ENCODE assay signal across 1 cellular context in genomic region chr10:121572857-121573540, GRCh38.
A peak's percentile ranks its signal among the peaks of the same experiment; 100 is the strongest.
TF ChIP-seq lines count a peak whose summit lies in the region.

No MANE protein-coding gene starts in this region.

TF ChIP-seq in HEK293, 187 proteins besides CTCF, POLR2A, EP300 and RAD21 (continued from another document and continues in another):
- TF ChIP-seq ZNF18 (tag by site-specific recombination; IDR thresholded peaks at IDR 0.05) (peak; percentile 92), ZNF600 (tag by site-specific recombination; IDR thresholded peaks at IDR 0.05) (no peak), ZNF155 (tag by site-specific recombination; IDR thresholded peaks at IDR 0.05) (no peak), OVOL3 (tag by site-specific recombination; IDR thresholded peaks at IDR 0.05) (peak; percentile 61; the same call in 1 of the 2 replicates), ZNF488 (tag by site-specific recombination; IDR thresholded peaks at IDR 0.05) (no peak), ZXDB (tag by site-specific recombination; IDR thresholded peaks at IDR 0.05) (peak; percentile 82), ZNF677 (tag by site-specific recombination; IDR thresholded peaks at IDR 0.05) (no peak), ZNF529 (tag by site-specific recombination; IDR thresholded peaks at IDR 0.05; ENCODE audit: insufficient replicate concordance) (peak; percentile 16), ZNF48 (tag by site-specific recombination; IDR thresholded peaks at IDR 0.05) (no peak), ZNF629 (tag by site-specific recombination; IDR thresholded peaks at IDR 0.05) (0 out of 2 replicates have a peak, but pooled peaks have one; percentile 28), ZNF580 (tag by site-specific recombination; IDR thresholded peaks at IDR 0.05) (peak; percentile 81), ZNF654 (tag by site-specific recombination; IDR thresholded peaks at IDR 0.05; ENCODE audit: low read depth) (no peak), ZBTB20 (tag by site-specific recombination; IDR thresholded peaks at IDR 0.05) (peak; percentile 65; the same call in 1 of the 2 replicates), SP3 (tag by site-specific recombination; IDR thresholded peaks at IDR 0.05) (peak; percentile 41; the same call in 1 of the 2 replicates), TCF7L2 (IDR thresholded peaks at IDR 0.05; ENCODE audit: borderline replicate concordance, low read depth, low read length) (no peak), ZNF558 (tag by site-specific recombination; IDR thresholded peaks at IDR 0.05) (0 out of 2 replicates have a peak, but pooled peaks have one; percentile 12), ZNF473 (tag by site-specific recombination; IDR thresholded peaks at IDR 0.05) (no peak), ZIC2 (tag by site-specific recombination; IDR thresholded peaks at IDR 0.05) (peak; percentile 97), ZNF664 (tag by site-specific recombination; IDR thresholded peaks at IDR 0.05) (peak; percentile 8; the same call in 1 of the 2 replicates), ZNF561 (tag by site-specific recombination; IDR thresholded peaks at IDR 0.05; ENCODE audit: borderline replicate concordance) (peak; percentile 94), ZNF2 (tag by site-specific recombination; IDR thresholded peaks at IDR 0.05) (no peak), FEZF1 (tag by site-specific recombination; IDR thresholded peaks at IDR 0.05) (peak; percentile 95), ZNF571 (tag by site-specific recombination; IDR thresholded peaks at IDR 0.05) (no peak), PRDM4 (tag by site-specific recombination; IDR thresholded peaks at IDR 0.05) (peak; percentile 97), BCL11B (tag by site-specific recombination; IDR thresholded peaks at IDR 0.05; ENCODE audit: low read depth) (0 out of 2 replicates have a peak, but pooled peaks have one; percentile 8), OSR2 (tag by site-specific recombination; IDR thresholded peaks at IDR 0.05) (peak; percentile 70), ZNF585B (tag by site-specific recombination; IDR thresholded peaks at IDR 0.05) (no peak), ZNF148 (tag by site-specific recombination; IDR thresholded peaks at IDR 0.05; ENCODE audit: borderline replicate concordance) (no peak), MEIS1 (CRISPR knock-in tag; IDR thresholded peaks at IDR 0.05; ENCODE audit: borderline replicate concordance) (no peak), ZNF37A (tag by site-specific recombination; IDR thresholded peaks at IDR 0.05) (no peak), PBX3 (CRISPR knock-in tag; IDR thresholded peaks at IDR 0.05) (no peak), TSHZ1 (tag by site-specific recombination; IDR thresholded peaks at IDR 0.05; ENCODE audit: borderline replicate concordance) (no peak), ZBTB6 (tag by site-specific recombination; IDR thresholded peaks at IDR 0.05) (no peak), ZNF221 (tag by site-specific recombination; IDR thresholded peaks at IDR 0.05; ENCODE audit: borderline replicate concordance) (no peak), HOXD13 (CRISPR knock-in tag; IDR thresholded peaks at IDR 0.05; ENCODE audit: borderline replicate concordance) (peak; percentile 91), ZNF214 (tag by site-specific recombination; IDR thresholded peaks at IDR 0.05; ENCODE audit: borderline replicate concordance) (no peak), KLF10 (tag by site-specific recombination; IDR thresholded peaks at IDR 0.05) (0 out of 2 replicates have a peak, but pooled peaks have one; percentile 41), ZNF341 (tag by site-specific recombination; IDR thresholded peaks at IDR 0.05; ENCODE audit: low read depth) (peak; percentile 32; the same call in 1 of the 2 replicates), YY1 (tag by site-specific recombination; IDR thresholded peaks at IDR 0.05) (peak; percentile 75), ZSCAN30 (tag by site-specific recombination; IDR thresholded peaks at IDR 0.05) (peak; percentile 60; the same call in 1 of the 2 replicates), ZNF596 (tag by site-specific recombination; IDR thresholded peaks at IDR 0.05) (peak; percentile 79), PRDM6 (tag by site-specific recombination; IDR thresholded peaks at IDR 0.05) (peak; percentile 95), ZNF398 (tag by site-specific recombination; IDR thresholded peaks at IDR 0.05) (peak; percentile 71), ZNF449 (tag by site-specific recombination; IDR thresholded peaks at IDR 0.05) (peak; percentile 23; the same call in 1 of the 2 replicates)
